Comparison of ENCODE assay signal across 8 cellular contexts in genomic region chr15:64355559-64356442, GRCh38. TPM values are rescaled to one million over a fixed set of nuclear protein-coding genes. Genes with fewer than 3 reads are reported as not detected.
DNase-seq lines count a peak whose midpoint lies in the region; ATAC-seq, FAIRE-seq and TF ChIP-seq lines count a peak whose summit lies in the region.

TSS of gene CSNK1G1 (minus strand) at chr15:64356173. CDS start at chr15:64300499, 55,674 bp downstream.

- H3K4me1 ChIP-seq in A549 (peaks cover 13% of the 10 kb centered on the region), small intestine (ENCODE audit: control insufficient read depth in 2 of 2, insufficient read depth in 1 of 2, low read depth in 1 of 2, low read length in 1 of 2) (peaks cover 0 to 3% of the 10 kb centered on the region in 2 donors)

- WGBS in A549 (ENCODE audit: missing lambda C conversion rate), result 1% methylated on average over 30 of the region's 55 CpGs
- 0 to 1% (median 1%) methylated on average over 44 to 55 of the region's 55 CpGs for WGBS in small intestine, 3 donors

- H3K9me3 ChIP-seq in A549 (no peaks in the 10 kb centered on the region), small intestine (ENCODE audit: control insufficient read depth, low read depth) (no peaks in the 10 kb centered on the region)

- H3K36me3 ChIP-seq in bronchial epithelial cell (ENCODE audit: control insufficient read depth, insufficient read depth, low read length), result no peaks in the 10 kb centered on the region
- H3K36me3 ChIP-seq in small intestine (ENCODE audit: control insufficient read depth in 2 of 2, insufficient read depth in 2 of 2, low read length in 2 of 2), result no peaks in the 10 kb centered on the region

- peak within 1 kb of the TSS; percentile 90 to 94 for H3K27ac ChIP-seq in A549
- peak within 1 kb of the TSS in 1 of 2 donors; percentile 79 for H3K27ac ChIP-seq in small intestine (ENCODE audit: low read depth in 1 of 2, low read length in 1 of 2)

- peak; percentile 93 to 98 for DNase-seq in A549 (ENCODE audit: low read depth in 1 of 2, low spot score in 1 of 2)
- peak; percentile 94 for DNase-seq in NCI-H2227 treated with DMSO at 0.1 percent for 48 hours (lab: John Stamatoyannopoulos, UW)
- peak; percentile 89 for DNase-seq in bronchial epithelial cell (ENCODE audit: low read depth)
- DNase-seq in iPS-NIHi11 (ENCODE audit: low spot score), result peak; percentile 94
- peak; percentile 92 for DNase-seq in small intestine

- H3K27me3 ChIP-seq in bronchial epithelial cell (ENCODE audit: control insufficient read depth, insufficient read depth, low read length) (no peaks in the 10 kb centered on the region), small intestine (ENCODE audit: control insufficient read depth in 2 of 2, insufficient read depth in 2 of 2, low read length in 2 of 2) (no peaks in the 10 kb centered on the region)

- H3K4me2 ChIP-seq in A549, result peak within 1 kb of the TSS; percentile 89

- ATAC-seq in A549, result peak; percentile 98 to 99
- ATAC-seq in GM18873 (IDR thresholded peaks at IDR 0.05; ENCODE audit: low FRiP score, unreplicated experiment), result peak; percentile 90
- ATAC-seq in HG03159 (IDR thresholded peaks at IDR 0.05; ENCODE audit: unreplicated experiment), result peak; percentile 92

- no peak for TF ChIP-seq RAD21 in A549 (conservative IDR thresholded peaks at IDR 0.05 in 1 of 2, IDR thresholded peaks at IDR 0.05 in 1 of 2)

- CTCF ChIA-PET in A549 (lab: Yijun Ruan, JAX), result interaction anchor here (0.6 to 2.7 kb wide), 19 partner anchors 8 to 325 kb away, joined by 3 to 11 read pairs (median 5); partner anchors contain the start of genes PPIB and TRIP4

- TF ChIP-seq POLR2A in A549 (IDR thresholded peaks at IDR 0.05; ENCODE audit: low read length), result peak; percentile 44; the same call in 1 of the 2 replicates

- no peak for TF ChIP-seq EP300 in A549 (IDR thresholded peaks at IDR 0.05)

- TF ChIP-seq CTCF in A549 (IDR thresholded peaks at IDR 0.05) (no peak), WI38 (IDR thresholded peaks at IDR 0.05; ENCODE audit: low read depth, low read length) (no peak), bronchial epithelial cell (IDR thresholded peaks at IDR 0.05; ENCODE audit: insufficient read depth, low read length, severe bottlenecking) (no peak)

- H3K4me3 ChIP-seq in A549 (peak within 1 kb of the TSS; percentile 82), WI38 (ENCODE audit: low read depth, low read length) (peak within 1 kb of the TSS; percentile 97), bronchial epithelial cell (ENCODE audit: low read depth, low read length) (peak within 1 kb of the TSS; percentile 72), small intestine (ENCODE audit: low read depth in 1 of 2, low read length in 2 of 2) (peak within 1 kb of the TSS; percentile 75 to 98)

- peak; percentile 28 for FAIRE-seq in A549 (lab: Jason Lieb, UNC)
- no peak for FAIRE-seq in bronchial epithelial cell (lab: Jason Lieb, UNC)
- FAIRE-seq in small intestine (lab: Jason Lieb, UNC), result no peak

- POLR2A ChIA-PET in A549 (lab: Yijun Ruan, JAX), result interaction anchor here (0.6 to 1.5 kb wide), 7 partner anchors 31 to 146 kb away, joined by 3 to 11 read pairs (median 3); partner anchors contain the start of gene TRIP4

TF ChIP-seq in A549, 52 proteins besides CTCF, POLR2A, EP300 and RAD21 (continues in another document):
- TF ChIP-seq ZFP36 (IDR thresholded peaks at IDR 0.05; ENCODE audit: borderline replicate concordance, partially characterized antibody) (no peak), NR3C1 (IDR thresholded peaks at IDR 0.05) (no peak), NPAS2 (CRISPR knock-in tag; IDR thresholded peaks at IDR 0.05; ENCODE audit: borderline replicate concordance) (no peak), RNF2 (IDR thresholded peaks at IDR 0.05; ENCODE audit: borderline replicate concordance, low read depth) (no peak), ZSCAN20 (CRISPR knock-in tag; IDR thresholded peaks at IDR 0.05) (no peak), CBX8 (IDR thresholded peaks at IDR 0.05) (no peak), JUNB (IDR thresholded peaks at IDR 0.05) (no peak), MAFK (IDR thresholded peaks at IDR 0.05; ENCODE audit: partially characterized antibody) (no peak), MYC (IDR thresholded peaks at IDR 0.05; ENCODE audit: borderline replicate concordance, low read length) (peak; percentile 19; the same call in 1 of the 2 replicates), ESRRA (IDR thresholded peaks at IDR 0.05; ENCODE audit: borderline replicate concordance, low read length) (no peak), RARB (CRISPR knock-in tag; IDR thresholded peaks at IDR 0.05) (no peak), USF2 (IDR thresholded peaks at IDR 0.05) (no peak), BHLHE40 (IDR thresholded peaks at IDR 0.05; ENCODE audit: low read depth, low read length) (no peak), FOSL2 (IDR thresholded peaks at IDR 0.05) (no peak), FOSL2 (CRISPR knock-in tag; IDR thresholded peaks at IDR 0.05) (no peak), ZC3H11A (IDR thresholded peaks at IDR 0.05) (no peak), JUN (IDR thresholded peaks at IDR 0.05) (peak in 1 of 2 experiments; percentile 71; a peak in 2 of 5 replicates), KDM5A (IDR thresholded peaks at IDR 0.05) (no peak), CBX2 (IDR thresholded peaks at IDR 0.05; ENCODE audit: borderline replicate concordance, low read depth) (no peak), HOXB5 (CRISPR knock-in tag; IDR thresholded peaks at IDR 0.05) (no peak), REST (IDR thresholded peaks at IDR 0.05) (no peak), NFE2L2 (conservative IDR thresholded peaks at IDR 0.05; ENCODE audit: low read length) (no peak), SREBF2 (IDR thresholded peaks at IDR 0.05) (no peak), KDM1A (IDR thresholded peaks at IDR 0.05; ENCODE audit: low read depth) (no peak)
- TF ChIP-seq, protein P1, sequence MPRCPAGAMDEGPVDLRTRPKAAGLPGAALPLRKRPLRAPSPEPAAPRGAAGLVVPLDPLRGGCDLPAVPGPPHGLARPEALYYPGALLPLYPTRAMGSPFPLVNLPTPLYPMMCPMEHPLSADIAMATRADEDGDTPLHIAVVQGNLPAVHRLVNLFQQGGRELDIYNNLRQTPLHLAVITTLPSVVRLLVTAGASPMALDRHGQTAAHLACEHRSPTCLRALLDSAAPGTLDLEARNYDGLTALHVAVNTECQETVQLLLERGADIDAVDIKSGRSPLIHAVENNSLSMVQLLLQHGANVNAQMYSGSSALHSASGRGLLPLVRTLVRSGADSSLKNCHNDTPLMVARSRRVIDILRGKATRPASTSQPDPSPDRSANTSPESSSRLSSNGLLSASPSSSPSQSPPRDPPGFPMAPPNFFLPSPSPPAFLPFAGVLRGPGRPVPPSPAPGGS (IDR thresholded peaks at IDR 0.05), result 0 out of 3 replicates have a peak, but pooled peaks have one; percentile 45
- TF ChIP-seq, protein P2, sequence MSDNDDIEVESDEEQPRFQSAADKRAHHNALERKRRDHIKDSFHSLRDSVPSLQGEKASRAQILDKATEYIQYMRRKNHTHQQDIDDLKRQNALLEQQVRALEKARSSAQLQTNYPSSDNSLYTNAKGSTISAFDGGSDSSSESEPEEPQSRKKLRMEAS (IDR thresholded peaks at IDR 0.05), result peak; percentile 68
- TF ChIP-seq, protein P3, sequence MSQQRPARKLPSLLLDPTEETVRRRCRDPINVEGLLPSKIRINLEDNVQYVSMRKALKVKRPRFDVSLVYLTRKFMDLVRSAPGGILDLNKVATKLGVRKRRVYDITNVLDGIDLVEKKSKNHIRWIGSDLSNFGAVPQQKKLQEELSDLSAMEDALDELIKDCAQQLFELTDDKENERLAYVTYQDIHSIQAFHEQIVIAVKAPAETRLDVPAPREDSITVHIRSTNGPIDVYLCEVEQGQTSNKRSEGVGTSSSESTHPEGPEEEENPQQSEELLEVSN (IDR thresholded peaks at IDR 0.05; ENCODE audit: borderline replicate concordance, low read depth), result no peak

RNA-seq across cellular contexts. Expression of gene CSNK1G1, which starts in this region (rescaled TPM):
- polyA plus RNA-seq in A549 (2011; rRNA removed), result 31.8 and 36.3 TPM in 2 replicates
- 5.2 and 6.9 TPM in 2 replicates for polyA plus RNA-seq in A549 (2012; cell fraction: cytosol; rRNA removed)
- polyA plus RNA-seq in A549 (2012; cell fraction: nucleus; rRNA removed), result 4.8 and 6.0 TPM in 2 replicates
- polyA plus RNA-seq in A549 (2017; fragmentation: RNase III; extraction: RNeasy Plus Mini Kit Qiagen cat#74134 plus additional on column Dnase treatment), result 10.4 to 12.5 TPM (median 11.0 TPM) in 3 replicates
- polyA minus RNA-seq in A549 (2011; rRNA and poly(A)+ RNA removed), result 48.8 and 50.5 TPM in 2 replicates
- 26.3 and 27.8 TPM in 2 replicates for total RNA-seq in bronchial epithelial cell
- polyA plus RNA-seq in small intestine, result 1 to 10 TPM; 2.5 to 5.3 (median 2.7) TPM
